In the genomic region with DNA sequence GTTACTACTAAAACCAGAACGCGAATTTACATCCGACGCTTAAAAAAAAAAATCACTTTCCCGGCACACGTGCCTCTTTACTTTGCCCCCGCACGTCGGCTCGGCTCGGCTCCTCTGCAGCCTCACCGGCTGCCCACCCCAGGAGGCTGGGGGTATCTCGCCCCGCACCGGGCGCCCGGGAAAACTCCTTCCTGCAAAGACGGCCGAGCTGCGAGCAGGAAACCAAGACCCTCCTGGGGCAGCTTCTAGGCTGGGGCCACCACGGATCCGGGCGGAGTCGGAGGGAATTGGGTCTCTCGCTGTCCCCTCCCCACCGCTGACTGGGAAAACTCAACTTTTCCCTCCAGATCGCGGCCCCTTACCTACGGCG, we compare ENCODE assay signal across 8 cellular contexts. TPM values are rescaled to one million over a fixed set of nuclear protein-coding genes. Genes with fewer than 3 reads are reported as not detected.
A peak's percentile ranks its signal among the peaks of the same experiment; 100 is the strongest.
DNase-seq lines count a peak whose midpoint lies in the region; ATAC-seq, FAIRE-seq and TF ChIP-seq lines count a peak whose summit lies in the region.

No MANE protein-coding gene starts in this region.

- TF ChIP-seq RAD21 in K562 (CRISPR knock-in tag; conservative IDR thresholded peaks at IDR 0.05 in 1 of 2, IDR thresholded peaks at IDR 0.05 in 1 of 2): no peak

- H3K9me1 ChIP-seq in K562 (ENCODE audit: control insufficient read depth, insufficient read depth, low read length): no peaks in the 10 kb centered on the region

- H4K20me1 ChIP-seq in K562 (replicated peaks; ENCODE audit: control insufficient read depth, insufficient read depth, low read length): no peaks in the 10 kb centered on the region

- H3K4me3 Mint-ChIP-seq in stimulated activated naive B cell treated with anti-CD40 and anti-IgM and Interleukin-4, amounts not matched to agents 10 μg/mL and 1 μg/mL and 100 μg/mL, for 72 hours: peak overlapping the region; percentile 83 to 89

- DNase-seq in NCI-H82 (lab: John Stamatoyannopoulos, UW) (peak; percentile 63), NCI-H82 treated with DMSO at 0.1 percent for 48 hours (lab: John Stamatoyannopoulos, UW; ENCODE audit: unreplicated experiment) (no peak), NCI-H128 (lab: John Stamatoyannopoulos, UW; ENCODE audit: unreplicated experiment) (peak; percentile 18), K562 (ENCODE audit: extremely low read depth in 1 of 4, low spot score in 3 of 4) (no peak), kidney epithelial cell (ENCODE audit: low read depth) (no peak)
- no peak for DNase-seq in stimulated activated naive B cell treated with anti-CD40 and anti-IgM and Interleukin-4, amounts not matched to agents 10 μg/mL and 1 μg/mL and 100 μg/mL, for 72 hours

- H3K79me2 ChIP-seq in K562 (ENCODE audit: control insufficient read depth, insufficient read depth, low read length): no peaks in the 10 kb centered on the region

- H3K27ac ChIP-seq in K562 (ENCODE audit: extremely low read depth, low read depth, low read length): no peak overlapping the region

- H3K4me1 ChIP-seq in K562 (replicated peaks in 1 of 2; ENCODE audit: control insufficient read depth in 2 of 2, insufficient read depth in 2 of 2, low read length in 2 of 2): peaks cover 0 to 15% of the 10 kb centered on the region in 2 experiments; a peak in 3 of 5 replicates

- no peaks in the 10 kb centered on the region for H3K9me3 ChIP-seq in K562 (replicated peaks; ENCODE audit: control insufficient read depth, insufficient read depth, low read depth, low read length)

- intact Hi-C loops in K562 (cut with micrococcal nuclease): loop anchor here (5.0 kb wide), 1 partner anchor 41 kb away; the partner anchor contains the start of gene WSB2

- H3K36me3 ChIP-seq in K562 (ENCODE audit: control insufficient read depth, insufficient read depth, low read length) (no peaks in the 10 kb centered on the region), kidney epithelial cell (ENCODE audit: control insufficient read depth, insufficient read depth, low read length) (no peaks in the 10 kb centered on the region)

- H3K4me1 Mint-ChIP-seq in stimulated activated naive B cell treated with anti-CD40 and anti-IgM and Interleukin-4, amounts not matched to agents 10 μg/mL and 1 μg/mL and 100 μg/mL, for 72 hours: peaks cover 5 to 14% of the 10 kb centered on the region in 2 donors

- no peaks in the 10 kb centered on the region for H3K36me3 Mint-ChIP-seq in stimulated activated naive B cell treated with anti-CD40 and anti-IgM and Interleukin-4, amounts not matched to agents 10 μg/mL and 1 μg/mL and 100 μg/mL, for 72 hours

- TF ChIP-seq CTCF in K562 (IDR thresholded peaks at IDR 0.05 in 2 of 3, conservative IDR thresholded peaks at IDR 0.05 in 1 of 3; ENCODE audit: insufficient read depth in 2 of 3, low read depth in 1 of 3, low read length in 3 of 3) (no peak), kidney epithelial cell (IDR thresholded peaks at IDR 0.05; ENCODE audit: insufficient read depth, low read length, poor library complexity, severe bottlenecking) (no peak)

- CTCF ChIA-PET in K562 (lab: Yijun Ruan, JAX; ENCODE audit: low intra/inter-chr PET ratio): no interaction called here

- H3K4me3 ChIP-seq in K562: peak overlapping the region; percentile 42
- peak overlapping the region; percentile 67 for H3K4me3 ChIP-seq in kidney epithelial cell (ENCODE audit: low read depth, low read length)

- in situ Hi-C loops in K562 (cut with MboI): no loop called here

- FAIRE-seq in K562 (lab: Jason Lieb, UNC): no peak

- no peaks in the 10 kb centered on the region for H3K9me3 Mint-ChIP-seq in stimulated activated naive B cell treated with anti-CD40 and anti-IgM and Interleukin-4, amounts not matched to agents 10 μg/mL and 1 μg/mL and 100 μg/mL, for 72 hours

- POLR2A ChIA-PET in K562 (lab: Yijun Ruan, JAX): interaction anchor here (0.6 to 1.2 kb wide), 3 partner anchors 14 to 273 kb away, joined by 3 to 4 read pairs (median 3); partner anchors contain the start of genes SUDS3 and WSB2

- peak overlapping the region; percentile 20 for H3K27ac Mint-ChIP-seq in stimulated activated naive B cell treated with anti-CD40 and anti-IgM and Interleukin-4, amounts not matched to agents 10 μg/mL and 1 μg/mL and 100 μg/mL, for 72 hours

- peaks cover 5 to 14% of the 10 kb centered on the region in 2 donors for H3K27me3 Mint-ChIP-seq in stimulated activated naive B cell treated with anti-CD40 and anti-IgM and Interleukin-4, amounts not matched to agents 10 μg/mL and 1 μg/mL and 100 μg/mL, for 72 hours

- TF ChIP-seq POLR2A in K562 (conservative IDR thresholded peaks at IDR 0.05): no peak

- ATAC-seq in K562 (no peak; the same call in 2 of the 3 replicates), HG02973 (IDR thresholded peaks at IDR 0.05; ENCODE audit: unreplicated experiment) (no peak), HG03045 (IDR thresholded peaks at IDR 0.05; ENCODE audit: unreplicated experiment) (no peak)
- peak; percentile 31 to 39 for ATAC-seq in stimulated activated naive B cell treated with anti-CD40 and anti-IgM and Interleukin-4, amounts not matched to agents 10 μg/mL and 1 μg/mL and 100 μg/mL, for 72 hours (replicated peaks)

- H3K4me2 ChIP-seq in K562 (ENCODE audit: insufficient read depth, low read length): peak overlapping the region; percentile 61

- H3K9ac ChIP-seq in K562 (ENCODE audit: insufficient read depth in 1 of 2, low read depth in 2 of 2, low read length in 2 of 2): peak overlapping the region in 1 of 2 experiments; percentile 84; a peak in 2 of 4 replicates

- WGBS in K562 (ENCODE audit: insufficient coverage, low coverage, missing lambda C conversion rate): 0% methylated on average over 29 of the region's 30 CpGs

- H3K27me3 ChIP-seq in K562 (ENCODE audit: control insufficient read depth in 2 of 2, insufficient read depth in 2 of 2, low read length in 2 of 2): peaks cover 26 to 38% of the 10 kb centered on the region in 2 experiments; a peak in 4 of 5 replicates
- H3K27me3 ChIP-seq in kidney epithelial cell (ENCODE audit: control insufficient read depth, insufficient read depth, low read length): no peaks in the 10 kb centered on the region

- peak overlapping the region; percentile 81 for H2AFZ ChIP-seq in K562 (ENCODE audit: low read depth, low read length)

- no TSS peak for BruUV-seq in K562 (replicated peaks; lab: Mats Ljungman, UMichigan)

- TF ChIP-seq EP300 in K562 (IDR thresholded peaks at IDR 0.05; ENCODE audit: low read length): no peak

RNA-seq across cellular contexts. Expression of gene VSIG10, which starts 0.6 kb away (rescaled TPM):
- 2.7 and 12.4 TPM in 2 replicates for total RNA-seq in K562 (2011; cell fraction: chromatin; rRNA removed; ENCODE audit: low replicate concordance)
- total RNA-seq in K562 (2011; cell fraction: nucleolus; rRNA removed): 4.5 and 5.4 TPM in 2 replicates
- 7.1 and 9.4 TPM in 2 replicates for total RNA-seq in K562 (2011; cell fraction: nucleoplasm; rRNA removed)
- 7.1 and 8.8 TPM in 2 replicates for total RNA-seq in K562 (2014; rRNA removed)
- total RNA-seq in K562 (2014; rRNA removed; fragmentation: Illumina TruSeq; extraction: Trizol): 4.1 and 5.4 TPM in 2 replicates
- total RNA-seq in K562 (2015; rRNA removed; fragmentation: Illumina TruSeq; extraction: Trizol): 6.0 TPM in 2 replicates
- 3.8 and 4.7 TPM in 2 replicates for total RNA-seq in K562 (2021)
- 4.3 and 10.8 TPM in 2 replicates for polyA plus RNA-seq in K562 (2011; rRNA removed)
- polyA plus RNA-seq in K562 (2011; cell fraction: cytosol; rRNA removed): 4.2 and 10.0 TPM in 2 replicates
- 8.3 and 15.8 TPM in 2 replicates for polyA plus RNA-seq in K562 (2011; cell fraction: nucleus; rRNA removed)
- polyA plus RNA-seq in K562 (2012): 3.0 and 3.9 TPM in 2 replicates
- 3.7 and 4.2 TPM in 2 replicates for polyA plus RNA-seq in K562 (2014; fragmentation: Illumina TruSeq; extraction: Trizol)
- polyA plus RNA-seq in K562 (2014; fragmentation: Nextera tagmentation; extraction: Ambion mirVana): 1 to 10 TPM; 4.7 to 5.3 TPM
- 4.0 and 6.5 TPM in 2 replicates for polyA plus RNA-seq in K562 (2014; rRNA removed)
- 3.0 and 7.6 TPM in 2 replicates for polyA minus RNA-seq in K562 (2011; rRNA and poly(A)+ RNA removed)
- 3.7 and 8.2 TPM in 2 replicates for polyA minus RNA-seq in K562 (2011; cell fraction: cytosol; rRNA and poly(A)+ RNA removed)
- polyA minus RNA-seq in K562 (2011; cell fraction: nucleus; rRNA and poly(A)+ RNA removed): 2.7 and 12.0 TPM in 2 replicates
- 14.4 and 22.0 TPM in 2 replicates for total RNA-seq in kidney epithelial cell

RNA-seq across cellular contexts. Expression of gene PEBP1, which starts 32.7 kb away (rescaled TPM):
- total RNA-seq in K562 (2011; cell fraction: chromatin; rRNA removed; ENCODE audit: low replicate concordance): 8.8 and 16.1 TPM in 2 replicates
- 20.7 and 23.2 TPM in 2 replicates for total RNA-seq in K562 (2011; cell fraction: nucleolus; rRNA removed)
- total RNA-seq in K562 (2011; cell fraction: nucleoplasm; rRNA removed): 17.1 and 23.0 TPM in 2 replicates
- total RNA-seq in K562 (2014; rRNA removed): 203 and 259 TPM in 2 replicates
- 141 and 146 TPM in 2 replicates for total RNA-seq in K562 (2014; rRNA removed; fragmentation: Illumina TruSeq; extraction: Trizol)
- 194 and 202 TPM in 2 replicates for total RNA-seq in K562 (2015; rRNA removed; fragmentation: Illumina TruSeq; extraction: Trizol)
- total RNA-seq in K562 (2021): 183 and 186 TPM in 2 replicates
- 112 and 145 TPM in 2 replicates for polyA plus RNA-seq in K562 (2011; rRNA removed)
- polyA plus RNA-seq in K562 (2011; cell fraction: cytosol; rRNA removed): 179 and 230 TPM in 2 replicates
- 62.5 and 85.5 TPM in 2 replicates for polyA plus RNA-seq in K562 (2011; cell fraction: nucleus; rRNA removed)
- 95.4 and 146 TPM in 2 replicates for polyA plus RNA-seq in K562 (2012)
- polyA plus RNA-seq in K562 (2014; fragmentation: Illumina TruSeq; extraction: Trizol): 206 and 207 TPM in 2 replicates
- 100 to 1,000 TPM in 1 of 2 experiments, 10 to 100 TPM in 1; 77.3 to 113 TPM for polyA plus RNA-seq in K562 (2014; fragmentation: Nextera tagmentation; extraction: Ambion mirVana)
- polyA plus RNA-seq in K562 (2014; rRNA removed): 153 and 160 TPM in 2 replicates
- polyA minus RNA-seq in K562 (2011; rRNA and poly(A)+ RNA removed): 67.6 and 77.2 TPM in 2 replicates
- 65.7 and 86.5 TPM in 2 replicates for polyA minus RNA-seq in K562 (2011; cell fraction: cytosol; rRNA and poly(A)+ RNA removed)
- polyA minus RNA-seq in K562 (2011; cell fraction: nucleus; rRNA and poly(A)+ RNA removed): 8.2 and 15.0 TPM in 2 replicates
- total RNA-seq in kidney epithelial cell: 301 and 331 TPM in 2 replicates

RNA-seq across cellular contexts. Expression of gene WSB2, which starts 42.2 kb away (rescaled TPM):
- total RNA-seq in K562 (2011; cell fraction: chromatin; rRNA removed; ENCODE audit: low replicate concordance): 33.8 and 42.8 TPM in 2 replicates
- total RNA-seq in K562 (2011; cell fraction: nucleolus; rRNA removed): 35.4 and 37.2 TPM in 2 replicates
- 39.2 and 65.9 TPM in 2 replicates for total RNA-seq in K562 (2011; cell fraction: nucleoplasm; rRNA removed)
- 59.8 and 98.7 TPM in 2 replicates for total RNA-seq in K562 (2014; rRNA removed)
- 45.0 and 48.3 TPM in 2 replicates for total RNA-seq in K562 (2014; rRNA removed; fragmentation: Illumina TruSeq; extraction: Trizol)
- total RNA-seq in K562 (2015; rRNA removed; fragmentation: Illumina TruSeq; extraction: Trizol): 51.8 and 52.8 TPM in 2 replicates
- 62.8 and 66.9 TPM in 2 replicates for total RNA-seq in K562 (2021)
- polyA plus RNA-seq in K562 (2011; rRNA removed): 52.6 and 72.3 TPM in 2 replicates
- polyA plus RNA-seq in K562 (2011; cell fraction: cytosol; rRNA removed): 82.4 and 93.3 TPM in 2 replicates
- 35.6 and 37.5 TPM in 2 replicates for polyA plus RNA-seq in K562 (2011; cell fraction: nucleus; rRNA removed)
- 46.9 and 92.1 TPM in 2 replicates for polyA plus RNA-seq in K562 (2012)
- polyA plus RNA-seq in K562 (2014; fragmentation: Illumina TruSeq; extraction: Trizol): 74.5 and 77.6 TPM in 2 replicates
- polyA plus RNA-seq in K562 (2014; fragmentation: Nextera tagmentation; extraction: Ambion mirVana): 10 to 100 TPM; 31.4 to 32.4 TPM
- polyA plus RNA-seq in K562 (2014; rRNA removed): 36.3 and 37.7 TPM in 2 replicates
- polyA minus RNA-seq in K562 (2011; rRNA and poly(A)+ RNA removed): 156 and 175 TPM in 2 replicates
- 87.4 and 95.6 TPM in 2 replicates for polyA minus RNA-seq in K562 (2011; cell fraction: cytosol; rRNA and poly(A)+ RNA removed)
- 18.2 and 32.1 TPM in 2 replicates for polyA minus RNA-seq in K562 (2011; cell fraction: nucleus; rRNA and poly(A)+ RNA removed)
- total RNA-seq in kidney epithelial cell: 81.1 and 92.6 TPM in 2 replicates

Comparison
In these comparisons a context has a peak if more than half of its experiments do, and no peak if none do; other contexts are left out.
1. DNase-seq: peak in NCI-H82 (single experiment) and NCI-H128 (single experiment); none in NCI-H82 treated with DMSO at 0.1 percent for 48 hours (single experiment), K562 (0 of 4), kidney epithelial cell (single experiment) and stimulated activated naive B cell treated with anti-CD40 and anti-IgM and Interleukin-4, amounts not matched to agents 10 μg/mL and 1 μg/mL and 100 μg/mL, for 72 hours (single experiment).
2. ATAC-seq: peak in stimulated activated naive B cell treated with anti-CD40 and anti-IgM and Interleukin-4, amounts not matched to agents 10 μg/mL and 1 μg/mL and 100 μg/mL, for 72 hours (2 of 2); none in K562 (single experiment), HG02973 (single experiment) and HG03045 (single experiment).